ENCODE assay signal across 29 cellular contexts in genomic region chr6:138028893-138029292, GRCh38.
A peak's percentile ranks its signal among the peaks of the same experiment; 100 is the strongest.
DNase-seq lines count a peak whose midpoint lies in the region; ATAC-seq and TF ChIP-seq lines count a peak whose summit lies in the region.
"Had no signal": no experiment of that assay in that cellular context is flagged by ENCODE, and none has a peak within 500 bp of the region (broad histone marks: within the 10 kb centered on the region; RNA-seq: fewer than 3 reads in every experiment).

No MANE protein-coding gene starts in this region.

- H3K27me3 Mint-ChIP-seq in type B pancreatic cell, result no peaks in the 10 kb centered on the region

- CTCF ChIA-PET in PC-3 (lab: Charles Lee), result no interaction called here

- H3K27ac Mint-ChIP-seq in type B pancreatic cell, result peak overlapping the region; percentile 95
- H3K27ac Mint-ChIP-seq: activated CD4-positive, alpha-beta memory T cell treated with anti-CD3 and anti-CD28 coated beads, Interleukin-2, amount 10 ng/mL, durations not matched to agents 7 days and 5 days; dendritic cell treated with granulocyte-macrophage colony-stimulating factor and Interleukin-4, amounts not matched to agents 40 ng/mL and 50 ng/mL, for 4 days; endodermal cell; stimulated activated naive B cell treated with anti-CD40 and anti-IgM and Interleukin-4, amounts not matched to agents 10 μg/mL and 1 μg/mL and 100 μg/mL, for 72 hours had no signal

- H3K4me3 ChIP-seq in PC-3 (ENCODE audit: low read length), result no peak overlapping the region
- H3K4me3 ChIP-seq in esophagus (ENCODE audit: low read depth in 1 of 2, low read length in 2 of 2), result no peak overlapping the region
- H3K4me3 ChIP-seq: BLaER1 treated with 17β-estradiol and CSF1 and Interleukin-3, amounts not matched to agents 10 nM and 100 nM; hepatocyte; ovary had no signal

- H2AFZ ChIP-seq in PC-3 (ENCODE audit: low read length), result no peak overlapping the region
- H2AFZ ChIP-seq: hepatocyte had no signal

- TF ChIP-seq CTCF in PC-3 (conservative IDR thresholded peaks at IDR 0.05; ENCODE audit: low read depth, low read length) (no peak), type B pancreatic cell (conservative IDR thresholded peaks at IDR 0.05) (no peak)

- no peaks in the 10 kb centered on the region for H3K79me2 ChIP-seq in PC-3 (ENCODE audit: low read length)
- H3K79me2 ChIP-seq: hepatocyte had no signal

- no peaks in the 10 kb centered on the region for H3K27me3 ChIP-seq in PC-3 (ENCODE audit: low read length)
- H3K27me3 ChIP-seq in esophagus (ENCODE audit: control insufficient read depth in 1 of 2, insufficient read depth in 2 of 2, low read length in 2 of 2), result no peaks in the 10 kb centered on the region
- H3K27me3 ChIP-seq: BLaER1 treated with 17β-estradiol and CSF1 and Interleukin-3, amounts not matched to agents 10 nM and 100 nM; hepatocyte; ovary had no signal

- no peaks in the 10 kb centered on the region for H4K20me1 ChIP-seq in PC-3 (ENCODE audit: low read length)
- H4K20me1 ChIP-seq: BLaER1 treated with 17β-estradiol and CSF1 and Interleukin-3, amounts not matched to agents 10 nM and 100 nM had no signal

- H3K4me3 Mint-ChIP-seq in type B pancreatic cell, result peak overlapping the region; percentile 53
- H3K4me3 Mint-ChIP-seq: activated CD4-positive, alpha-beta memory T cell treated with anti-CD3 and anti-CD28 coated beads, Interleukin-2, amount 10 ng/mL, durations not matched to agents 7 days and 5 days; central memory CD8-positive, alpha-beta T cell; dendritic cell treated with granulocyte-macrophage colony-stimulating factor and Interleukin-4, amounts not matched to agents 40 ng/mL and 50 ng/mL, for 4 days; endodermal cell; neural crest cell; stimulated activated naive B cell treated with anti-CD40 and anti-IgM and Interleukin-4, amounts not matched to agents 10 μg/mL and 1 μg/mL and 100 μg/mL, for 72 hours had no signal

- H3K36me3 ChIP-seq in PC-3 (ENCODE audit: low read depth, low read length) (no peaks in the 10 kb centered on the region), esophagus (ENCODE audit: control insufficient read depth in 2 of 2, insufficient read depth in 2 of 2, low read length in 1 of 2) (no peaks in the 10 kb centered on the region)
- H3K36me3 ChIP-seq: BLaER1 treated with 17β-estradiol and CSF1 and Interleukin-3, amounts not matched to agents 10 nM and 100 nM; ovary had no signal

- 56 to 62% methylated on average over 6 of the region's 6 CpGs for WGBS in esophagus, 2 donors

- H3K9ac ChIP-seq in PC-3 (ENCODE audit: low read length), result no peak overlapping the region
- H3K9ac ChIP-seq: BLaER1 treated with 17β-estradiol and CSF1 and Interleukin-3, amounts not matched to agents 10 nM and 100 nM had no signal

- no peaks in the 10 kb centered on the region for H3K9me3 ChIP-seq in PC-3 (ENCODE audit: low read length)
- peaks cover 0 to 4% of the 10 kb centered on the region in 2 donors for H3K9me3 ChIP-seq in esophagus (ENCODE audit: control insufficient read depth in 2 of 2, insufficient read depth in 1 of 2, low read depth in 1 of 2, low read length in 1 of 2)
- H3K9me3 ChIP-seq: ovary had no signal

- DNase-seq in DMS153 (lab: John Stamatoyannopoulos, UW) (peak; percentile 25), DMS153 treated with DMSO at 0.1 percent for 48 hours (lab: John Stamatoyannopoulos, UW; ENCODE audit: unreplicated experiment) (no peak), PC-3 (peak; percentile 63), type B pancreatic cell (ENCODE audit: extremely low spot score, unreplicated experiment) (no peak), GM19240 (ENCODE audit: insufficient read length, low spot score) (no peak), dermis blood vessel endothelial cell (no peak)
- DNase-seq: activated CD4-positive, alpha-beta memory T cell treated with anti-CD3 and anti-CD28 coated beads, Interleukin-2, amount 10 ng/mL, durations not matched to agents 7 days and 5 days; activated CD4-positive, alpha-beta T cell treated with anti-CD3 and anti-CD28 coated beads for 1 hour; activated CD8-positive, alpha-beta memory T cell treated with anti-CD3 and anti-CD28 coated beads, Interleukin-2, amount 50 U/mL, for 4 hours; activated naive CD4-positive, alpha-beta T cell; endodermal cell; GDM1; KG1; left cardiac atrium; NCI-H1417 treated with DMSO at 0.1 percent for 48 hours; NCI-H524 treated with DMSO at 0.1 percent for 48 hours; ovary; SIG-M5; stimulated activated naive B cell treated with anti-CD40 and anti-IgM and Interleukin-4, amounts not matched to agents 10 μg/mL and 1 μg/mL and 100 μg/mL, for 72 hours; SW 1271 had no signal

- ATAC-seq in PC-3 (peak; percentile 62; the same call in 1 of the 2 replicates), HG03460 (IDR thresholded peaks at IDR 0.05; ENCODE audit: unreplicated experiment) (no peak)
- ATAC-seq: left cardiac atrium; Panc1; stimulated activated naive B cell treated with anti-CD40 and anti-IgM and Interleukin-4, amounts not matched to agents 10 μg/mL and 1 μg/mL and 100 μg/mL, for 72 hours had no signal

- peaks cover 4% of the 10 kb centered on the region for H3K36me3 Mint-ChIP-seq in type B pancreatic cell
- H3K36me3 Mint-ChIP-seq: stimulated activated naive B cell treated with anti-CD40 and anti-IgM and Interleukin-4, amounts not matched to agents 10 μg/mL and 1 μg/mL and 100 μg/mL, for 72 hours had no signal

- POLR2A ChIA-PET in PC-3 (lab: Charles Lee; ENCODE audit: unreplicated experiment), result interaction anchor here (0.5 kb wide), 1 partner anchor 302 kb away, joined by 5 read pairs; no protein-coding TSS in a partner anchor

- H3F3A ChIP-seq in PC-3 (ENCODE audit: low read length, unreplicated experiment), result no peaks in the 10 kb centered on the region

- H3K9me2 ChIP-seq in PC-3 (replicated peaks; ENCODE audit: low read length), result no peaks in the 10 kb centered on the region

- H3K27ac ChIP-seq in PC-3 (ENCODE audit: low read length), result peak overlapping the region; percentile 33; the same call in 1 of the 2 replicates
- H3K27ac ChIP-seq in esophagus (ENCODE audit: low read depth in 2 of 2, low read length in 1 of 2), result peak overlapping the region; percentile 92 to 95
- H3K27ac ChIP-seq: 22Rv1; BLaER1 treated with 17β-estradiol and CSF1 and Interleukin-3, amounts not matched to agents 10 nM and 100 nM; hepatocyte; ovary had no signal

- no TSS peak for BruUV-seq in PC-3 (replicated peaks; lab: Mats Ljungman, UMichigan)

- H3K4me2 ChIP-seq in PC-3 (ENCODE audit: low read length), result peak overlapping the region; percentile 48
- H3K4me2 ChIP-seq: BLaER1 treated with 17β-estradiol and CSF1 and Interleukin-3, amounts not matched to agents 10 nM and 100 nM; hepatocyte had no signal

- intact Hi-C loops in PC-3 (cut with micrococcal nuclease), result no loop called here

- peaks cover 9% of the 10 kb centered on the region; the same call in 1 of the 2 replicates for H3K4me1 ChIP-seq in PC-3 (ENCODE audit: insufficient read depth, low read length)
- peaks cover 0 to 15% of the 10 kb centered on the region in 2 donors for H3K4me1 ChIP-seq in esophagus (ENCODE audit: control insufficient read depth in 2 of 2, insufficient read depth in 2 of 2, low read length in 1 of 2)
- H3K4me1 ChIP-seq: BLaER1 treated with 17β-estradiol and CSF1 and Interleukin-3, amounts not matched to agents 10 nM and 100 nM had no signal

- H3K4me1 Mint-ChIP-seq in type B pancreatic cell (ENCODE audit: unreplicated experiment), result no peaks in the 10 kb centered on the region
- H3K4me1 Mint-ChIP-seq: central memory CD8-positive, alpha-beta T cell; neural crest cell; stimulated activated naive B cell treated with anti-CD40 and anti-IgM and Interleukin-4, amounts not matched to agents 10 μg/mL and 1 μg/mL and 100 μg/mL, for 72 hours had no signal

- peaks cover 5% of the 10 kb centered on the region for H3K9me3 Mint-ChIP-seq in type B pancreatic cell
- H3K9me3 Mint-ChIP-seq: activated CD4-positive, alpha-beta memory T cell treated with anti-CD3 and anti-CD28 coated beads, Interleukin-2, amount 10 ng/mL, durations not matched to agents 7 days and 5 days; central memory CD8-positive, alpha-beta T cell; dendritic cell treated with granulocyte-macrophage colony-stimulating factor and Interleukin-4, amounts not matched to agents 40 ng/mL and 50 ng/mL, for 4 days; endodermal cell; neural crest cell; stimulated activated naive B cell treated with anti-CD40 and anti-IgM and Interleukin-4, amounts not matched to agents 10 μg/mL and 1 μg/mL and 100 μg/mL, for 72 hours had no signal

Comparison
In these comparisons a context has a peak if more than half of its experiments do, and no peak if none do; other contexts are left out.
1. DNase-seq: peak in DMS153 (single experiment) and PC-3 (single experiment); none in DMS153 treated with DMSO at 0.1 percent for 48 hours (single experiment), type B pancreatic cell (single experiment), GM19240 (single experiment) and dermis blood vessel endothelial cell (single experiment).